In the genomic region with DNA sequence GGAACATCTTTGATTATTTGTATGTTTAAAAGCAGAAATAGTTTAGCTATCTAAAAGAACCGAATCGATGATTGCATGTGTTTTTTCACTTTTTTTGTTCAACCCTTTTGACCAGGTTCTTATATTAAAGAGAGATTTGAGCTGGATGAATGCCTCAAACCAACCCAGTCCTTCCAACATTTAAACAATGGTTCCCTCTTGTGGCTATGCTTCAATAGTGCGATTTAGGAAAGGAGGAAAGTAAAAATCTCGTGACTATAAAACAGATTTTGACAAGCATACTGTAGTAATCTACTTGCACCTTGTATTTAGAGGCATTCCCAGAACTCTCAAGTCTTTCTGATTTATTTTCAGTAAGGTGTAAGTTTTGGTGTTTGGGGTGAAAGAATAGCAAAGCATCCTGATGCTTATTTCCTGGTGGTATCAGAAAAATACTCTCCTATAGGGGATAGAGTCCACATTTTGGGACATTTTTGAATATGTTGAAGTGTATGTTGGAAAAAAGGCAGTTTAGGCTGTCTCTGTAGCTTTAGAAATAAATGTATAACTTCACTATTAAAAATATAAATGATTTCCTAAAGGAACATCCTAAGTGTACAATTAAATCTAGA, we compare ENCODE assay signal across 9 cellular contexts.
A peak's percentile ranks its signal among the peaks of the same experiment; 100 is the strongest.
DNase-seq lines count a peak whose midpoint lies in the region; ATAC-seq and TF ChIP-seq lines count a peak whose summit lies in the region.
"Had no signal": no experiment of that assay in that cellular context is flagged by ENCODE, and none has a peak within 500 bp of the region (broad histone marks: within the 10 kb centered on the region; RNA-seq: fewer than 3 reads in every experiment).

No MANE protein-coding gene starts in this region.

- H3K27ac Mint-ChIP-seq in activated naive CD4-positive, alpha-beta T cell treated with anti-CD3 and anti-CD28 coated beads, Interleukin-2, amount 10 ng/mL, durations not matched to agents 7 days and 5 days = no peak overlapping the region
- no peak overlapping the region; the same call in 1 of the 2 replicates for H3K27ac Mint-ChIP-seq in WTC11
- H3K27ac Mint-ChIP-seq in activated CD4-positive, alpha-beta memory T cell treated with anti-CD3 and anti-CD28 coated beads, Interleukin-2, amount 10 ng/mL, durations not matched to agents 7 days and 5 days = no peak overlapping the region
- H3K27ac Mint-ChIP-seq: activated B cell treated with CpG ODN at 0.5 μM for 24 hours had no signal

- peak; percentile 51 for ATAC-seq in WTC11
- no peak for ATAC-seq in HG03469 (IDR thresholded peaks at IDR 0.05; ENCODE audit: unreplicated experiment)

- 2 to 4% methylated on average over 4 of the region's 4 CpGs for WGBS in tibial nerve, 2 donors

- no peak for DNase-seq in activated naive CD4-positive, alpha-beta T cell treated with anti-CD3 and anti-CD28 coated beads, Interleukin-2, amount 10 ng/mL, durations not matched to agents 7 days and 5 days
- DNase-seq in activated naive CD4-positive, alpha-beta T cell treated with anti-CD3 and anti-CD28 coated beads, Interleukin-2, amount 50 U/mL, for 16 hours = no peak
- DNase-seq in NCI-H1930 (lab: John Stamatoyannopoulos, UW) (peak; percentile 7 to 23), WTC11 (ENCODE audit: low spot score) (no peak), iPS-NIHi11 (ENCODE audit: low spot score) (peak; percentile 32), tibial nerve (ENCODE audit: low spot score in 2 of 2) (no peak)
- no peak for DNase-seq in activated CD4-positive, alpha-beta memory T cell treated with anti-CD3 and anti-CD28 coated beads, Interleukin-2, amount 10 ng/mL, durations not matched to agents 7 days and 5 days
- DNase-seq: activated B cell treated with CpG ODN at 0.5 μM for 24 hours had no signal

- H3K9me3 Mint-ChIP-seq in activated naive CD4-positive, alpha-beta T cell treated with anti-CD3 and anti-CD28 coated beads, Interleukin-2, amount 10 ng/mL, durations not matched to agents 7 days and 5 days = no peaks in the 10 kb centered on the region
- H3K9me3 Mint-ChIP-seq in WTC11 = peaks cover 3% of the 10 kb centered on the region; the same call in 1 of the 2 replicates
- no peaks in the 10 kb centered on the region for H3K9me3 Mint-ChIP-seq in activated CD4-positive, alpha-beta memory T cell treated with anti-CD3 and anti-CD28 coated beads, Interleukin-2, amount 10 ng/mL, durations not matched to agents 7 days and 5 days
- H3K9me3 Mint-ChIP-seq: activated B cell treated with CpG ODN at 0.5 μM for 24 hours had no signal

- H3K36me3 Mint-ChIP-seq in activated naive CD4-positive, alpha-beta T cell treated with anti-CD3 and anti-CD28 coated beads, Interleukin-2, amount 10 ng/mL, durations not matched to agents 7 days and 5 days = no peaks in the 10 kb centered on the region
- peaks cover 4% of the 10 kb centered on the region for H3K36me3 Mint-ChIP-seq in WTC11
- H3K36me3 Mint-ChIP-seq in activated CD4-positive, alpha-beta memory T cell treated with anti-CD3 and anti-CD28 coated beads, Interleukin-2, amount 10 ng/mL, durations not matched to agents 7 days and 5 days (ENCODE audit: low read depth) = no peaks in the 10 kb centered on the region

- no peak overlapping the region for H3K27ac ChIP-seq in tibial nerve

- H3K4me3 ChIP-seq in tibial nerve = no peak overlapping the region

- TF ChIP-seq CTCF in WTC11 (IDR thresholded peaks at IDR 0.05) (peak; percentile 38), tibial nerve (IDR thresholded peaks at IDR 0.05) (peak; percentile 32 to 62 (median 43))

- H3K9me3 ChIP-seq in tibial nerve = no peaks in the 10 kb centered on the region

- no peaks in the 10 kb centered on the region for H3K27me3 ChIP-seq in tibial nerve

- CTCF ChIA-PET in activated naive CD4-positive, alpha-beta T cell treated with anti-CD3 and anti-CD28 coated beads, Interleukin-2, amount 10 ng/mL, durations not matched to agents 7 days and 5 days (lab: Charles Lee) = interaction anchor here (0.7 to 3.1 kb wide), 18 partner anchors 20 to 1559 kb away, joined by 3 to 18 read pairs (median 4); no protein-coding TSS in a partner anchor
- CTCF ChIA-PET in WTC11 (lab: Charles Lee) = interaction anchor here (0.6 to 3.1 kb wide), 13 partner anchors 37 to 593 kb away, joined by 3 to 31 read pairs (median 3); no protein-coding TSS in a partner anchor
- CTCF ChIA-PET in activated CD4-positive, alpha-beta memory T cell treated with anti-CD3 and anti-CD28 coated beads, Interleukin-2, amount 10 ng/mL, durations not matched to agents 7 days and 5 days (lab: Charles Lee) = interaction anchor here (0.7 to 2.7 kb wide), 14 partner anchors 17 to 1148 kb away, joined by 3 to 17 read pairs (median 3); no protein-coding TSS in a partner anchor

- no peaks in the 10 kb centered on the region for H3K36me3 ChIP-seq in tibial nerve

- H3K4me3 Mint-ChIP-seq in activated naive CD4-positive, alpha-beta T cell treated with anti-CD3 and anti-CD28 coated beads, Interleukin-2, amount 10 ng/mL, durations not matched to agents 7 days and 5 days = peak overlapping the region; percentile 50
- no peak overlapping the region for H3K4me3 Mint-ChIP-seq in WTC11
- H3K4me3 Mint-ChIP-seq in activated CD4-positive, alpha-beta memory T cell treated with anti-CD3 and anti-CD28 coated beads, Interleukin-2, amount 10 ng/mL, durations not matched to agents 7 days and 5 days = no peak overlapping the region
- H3K4me3 Mint-ChIP-seq: activated B cell treated with CpG ODN at 0.5 μM for 24 hours had no signal

- H3K4me1 ChIP-seq in tibial nerve = no peaks in the 10 kb centered on the region

- POLR2A ChIA-PET in WTC11 (lab: Charles Lee) = no interaction called here
- POLR2A ChIA-PET in activated CD4-positive, alpha-beta memory T cell treated with anti-CD3 and anti-CD28 coated beads, Interleukin-2, amount 10 ng/mL, durations not matched to agents 7 days and 5 days (lab: Charles Lee) = interaction anchor here (0.8 kb wide), 2 partner anchors 427 to 544 kb away, joined by 3 read pairs; no protein-coding TSS in a partner anchor

- peaks cover 22% of the 10 kb centered on the region for H3K4me1 Mint-ChIP-seq in activated naive CD4-positive, alpha-beta T cell treated with anti-CD3 and anti-CD28 coated beads, Interleukin-2, amount 10 ng/mL, durations not matched to agents 7 days and 5 days
- H3K4me1 Mint-ChIP-seq in WTC11 = peaks cover 75% of the 10 kb centered on the region
- peaks cover 16% of the 10 kb centered on the region for H3K4me1 Mint-ChIP-seq in activated CD4-positive, alpha-beta memory T cell treated with anti-CD3 and anti-CD28 coated beads, Interleukin-2, amount 10 ng/mL, durations not matched to agents 7 days and 5 days
- H3K4me1 Mint-ChIP-seq: activated B cell treated with CpG ODN at 0.5 μM for 24 hours had no signal

- H3K27me3 Mint-ChIP-seq in activated naive CD4-positive, alpha-beta T cell treated with anti-CD3 and anti-CD28 coated beads, Interleukin-2, amount 10 ng/mL, durations not matched to agents 7 days and 5 days = peaks cover 15% of the 10 kb centered on the region
- H3K27me3 Mint-ChIP-seq in WTC11 (ENCODE audit: low read depth) = no peaks in the 10 kb centered on the region
- H3K27me3 Mint-ChIP-seq in activated CD4-positive, alpha-beta memory T cell treated with anti-CD3 and anti-CD28 coated beads, Interleukin-2, amount 10 ng/mL, durations not matched to agents 7 days and 5 days = peaks cover 38% of the 10 kb centered on the region

- no peak for TF ChIP-seq POLR2A in tibial nerve (IDR thresholded peaks at IDR 0.05)

- no peak for TF ChIP-seq EP300 in tibial nerve (IDR thresholded peaks at IDR 0.05)

TF ChIP-seq in WTC11, 78 proteins besides CTCF, POLR2A, EP300 and RAD21:
- TF ChIP-seq IRF2 (CRISPR knock-in tag; IDR thresholded peaks at IDR 0.05; ENCODE audit: borderline replicate concordance, low read depth) (no peak), NR2C2 (CRISPR knock-in tag; IDR thresholded peaks at IDR 0.05) (no peak)
- TF ChIP-seq, protein P1, sequence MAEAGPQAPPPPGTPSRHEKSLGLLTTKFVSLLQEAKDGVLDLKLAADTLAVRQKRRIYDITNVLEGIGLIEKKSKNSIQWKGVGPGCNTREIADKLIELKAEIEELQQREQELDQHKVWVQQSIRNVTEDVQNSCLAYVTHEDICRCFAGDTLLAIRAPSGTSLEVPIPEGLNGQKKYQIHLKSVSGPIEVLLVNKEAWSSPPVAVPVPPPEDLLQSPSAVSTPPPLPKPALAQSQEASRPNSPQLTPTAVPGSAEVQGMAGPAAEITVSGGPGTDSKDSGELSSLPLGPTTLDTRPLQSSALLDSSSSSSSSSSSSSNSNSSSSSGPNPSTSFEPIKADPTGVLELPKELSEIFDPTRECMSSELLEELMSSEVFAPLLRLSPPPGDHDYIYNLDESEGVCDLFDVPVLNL (CRISPR knock-in tag; IDR thresholded peaks at IDR 0.05; ENCODE audit: borderline replicate concordance, low read depth) = no peak
- TF ChIP-seq, protein P2, sequence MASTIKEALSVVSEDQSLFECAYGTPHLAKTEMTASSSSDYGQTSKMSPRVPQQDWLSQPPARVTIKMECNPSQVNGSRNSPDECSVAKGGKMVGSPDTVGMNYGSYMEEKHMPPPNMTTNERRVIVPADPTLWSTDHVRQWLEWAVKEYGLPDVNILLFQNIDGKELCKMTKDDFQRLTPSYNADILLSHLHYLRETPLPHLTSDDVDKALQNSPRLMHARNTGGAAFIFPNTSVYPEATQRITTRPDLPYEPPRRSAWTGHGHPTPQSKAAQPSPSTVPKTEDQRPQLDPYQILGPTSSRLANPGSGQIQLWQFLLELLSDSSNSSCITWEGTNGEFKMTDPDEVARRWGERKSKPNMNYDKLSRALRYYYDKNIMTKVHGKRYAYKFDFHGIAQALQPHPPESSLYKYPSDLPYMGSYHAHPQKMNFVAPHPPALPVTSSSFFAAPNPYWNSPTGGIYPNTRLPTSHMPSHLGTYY (CRISPR knock-in tag; IDR thresholded peaks at IDR 0.05) = no peak
- TF ChIP-seq, protein P3, sequence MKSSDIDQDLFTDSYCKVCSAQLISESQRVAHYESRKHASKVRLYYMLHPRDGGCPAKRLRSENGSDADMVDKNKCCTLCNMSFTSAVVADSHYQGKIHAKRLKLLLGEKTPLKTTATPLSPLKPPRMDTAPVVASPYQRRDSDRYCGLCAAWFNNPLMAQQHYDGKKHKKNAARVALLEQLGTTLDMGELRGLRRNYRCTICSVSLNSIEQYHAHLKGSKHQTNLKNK (CRISPR knock-in tag; IDR thresholded peaks at IDR 0.05) = no peak
- TF ChIP-seq, protein P4, sequence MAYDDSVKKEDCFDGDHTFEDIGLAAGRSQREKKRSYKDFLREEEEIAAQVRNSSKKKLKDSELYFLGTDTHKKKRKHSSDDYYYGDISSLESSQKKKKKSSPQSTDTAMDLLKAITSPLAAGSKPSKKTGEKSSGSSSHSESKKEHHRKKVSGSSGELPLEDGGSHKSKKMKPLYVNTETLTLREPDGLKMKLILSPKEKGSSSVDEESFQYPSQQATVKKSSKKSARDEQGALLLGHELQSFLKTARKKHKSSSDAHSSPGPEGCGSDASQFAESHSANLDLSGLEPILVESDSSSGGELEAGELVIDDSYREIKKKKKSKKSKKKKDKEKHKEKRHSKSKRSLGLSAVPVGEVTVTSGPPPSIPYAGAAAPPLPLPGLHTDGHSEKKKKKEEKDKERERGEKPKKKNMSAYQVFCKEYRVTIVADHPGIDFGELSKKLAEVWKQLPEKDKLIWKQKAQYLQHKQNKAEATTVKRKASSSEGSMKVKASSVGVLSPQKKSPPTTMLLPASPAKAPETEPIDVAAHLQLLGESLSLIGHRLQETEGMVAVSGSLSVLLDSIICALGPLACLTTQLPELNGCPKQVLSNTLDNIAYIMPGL (CRISPR knock-in tag; IDR thresholded peaks at IDR 0.05) = no peak

Comparison
In these comparisons a context has a peak if more than half of its experiments do, and no peak if none do; other contexts are left out.
1. DNase-seq: peak in NCI-H1930 (2 of 2) and iPS-NIHi11 (single experiment); none in activated naive CD4-positive, alpha-beta T cell treated with anti-CD3 and anti-CD28 coated beads, Interleukin-2, amount 10 ng/mL, durations not matched to agents 7 days and 5 days (single experiment), activated naive CD4-positive, alpha-beta T cell treated with anti-CD3 and anti-CD28 coated beads, Interleukin-2, amount 50 U/mL, for 16 hours (single experiment), WTC11 (single experiment), tibial nerve (0 of 2) and activated CD4-positive, alpha-beta memory T cell treated with anti-CD3 and anti-CD28 coated beads, Interleukin-2, amount 10 ng/mL, durations not matched to agents 7 days and 5 days (single experiment).